ENCODE assay signal across 28 cellular contexts in genomic region chr16:78745491-78746019, GRCh38.
DNase-seq lines count a peak whose midpoint lies in the region; ATAC-seq and TF ChIP-seq lines count a peak whose summit lies in the region.
"Had no signal": no experiment of that assay in that cellular context is flagged by ENCODE, and none has a peak within 500 bp of the region (broad histone marks: within the 10 kb centered on the region; RNA-seq: fewer than 3 reads in every experiment).

No MANE protein-coding gene starts in this region.

- no peak overlapping the region for H3K27ac Mint-ChIP-seq in progenitor cell of endocrine pancreas
- H3K27ac Mint-ChIP-seq: T-helper 1 cell treated with Interleukin-12 subunit alpha and Interleukin-12 subunit beta and Interleukin-4 antibody, amounts not matched to agents 30 μg/mL and 1 μg/mL, for 36 hours had no signal

- H3K36me3 ChIP-seq in HEK293 (ENCODE audit: control insufficient read depth in 2 of 2, insufficient read depth in 1 of 2, low read length in 2 of 2) (no peaks in the 10 kb centered on the region), colonic mucosa (no peaks in the 10 kb centered on the region), mucosa of descending colon (ENCODE audit: low read depth) (no peaks in the 10 kb centered on the region), stomach (no peaks in the 10 kb centered on the region)
- H3K36me3 ChIP-seq: adrenal gland, prostate gland, suprapubic skin had no signal

- H3K9me3 Mint-ChIP-seq in progenitor cell of endocrine pancreas (ENCODE audit: low read depth) = no peaks in the 10 kb centered on the region
- H3K9me3 Mint-ChIP-seq: T-helper 1 cell treated with Interleukin-12 subunit alpha and Interleukin-12 subunit beta and Interleukin-4 antibody, amounts not matched to agents 30 μg/mL and 1 μg/mL, for 36 hours had no signal

- TF ChIP-seq EP300 in stomach (IDR thresholded peaks at IDR 0.05) = no peak

- POLR2A ChIA-PET in HEK293 (lab: Yijun Ruan, JAX) = no interaction called here

- no peaks in the 10 kb centered on the region for H3K27me3 Mint-ChIP-seq in progenitor cell of endocrine pancreas
- H3K27me3 Mint-ChIP-seq: activated naive CD4-positive, alpha-beta T cell treated with anti-CD3 and anti-CD28 coated beads, Interleukin-2, amount 10 ng/mL, durations not matched to agents 7 days and 5 days had no signal

- H3K4me1 ChIP-seq in HEK293 (ENCODE audit: control insufficient read depth, insufficient read depth, low read length) (peaks cover 17% of the 10 kb centered on the region), colonic mucosa (peaks cover 5% of the 10 kb centered on the region), mucosa of descending colon (ENCODE audit: low read depth) (peaks cover 38% of the 10 kb centered on the region), stomach (peaks cover 0 to 11% (median 6%) of the 10 kb centered on the region in 4 donors)
- H3K4me1 ChIP-seq: adrenal gland, body of pancreas had no signal

- no peak for TF ChIP-seq POLR2A in stomach (IDR thresholded peaks at IDR 0.05)

- intact Hi-C loops in colonic mucosa (cut with DNase I) = no loop called here
- intact Hi-C loops in mucosa of descending colon (cut with DNase I, micrococcal nuclease) = no loop called here
- intact Hi-C loops in stomach (cut with DNase I; ENCODE audit: low total_unique reads) = no loop called here

- H3K9ac ChIP-seq in colonic mucosa (ENCODE audit: low read depth in 2 of 2, low read length in 2 of 2) = peak overlapping the region in 1 of 2 donors; percentile 32
- H3K9ac ChIP-seq: SK-N-SH had no signal

- no peaks in the 10 kb centered on the region for H3K4me1 Mint-ChIP-seq in progenitor cell of endocrine pancreas (ENCODE audit: low read depth)

- H3K9me3 ChIP-seq in HEK293 (ENCODE audit: control insufficient read depth, insufficient read depth, low read depth, low read length) (no peaks in the 10 kb centered on the region), colonic mucosa (no peaks in the 10 kb centered on the region), mucosa of descending colon (no peaks in the 10 kb centered on the region), stomach (no peaks in the 10 kb centered on the region)
- H3K9me3 ChIP-seq: adrenal gland, body of pancreas, prostate gland, SK-N-SH, suprapubic skin had no signal

- CTCF ChIA-PET in HEK293 (lab: Yijun Ruan, JAX) = interaction anchor here (0.7 kb wide), 1 partner anchor 1778 kb away, joined by 3 read pairs; no protein-coding TSS in a partner anchor

- TF ChIP-seq CTCF in HEK293 (tag by site-specific recombination; IDR thresholded peaks at IDR 0.05) (no peak), colonic mucosa (IDR thresholded peaks at IDR 0.05) (no peak), mucosa of descending colon (IDR thresholded peaks at IDR 0.05) (no peak), stomach (IDR thresholded peaks at IDR 0.05) (no peak), progenitor cell of endocrine pancreas (IDR thresholded peaks at IDR 0.05; ENCODE audit: unreplicated experiment) (no peak)

- H3K27me3 ChIP-seq in colonic mucosa (no peaks in the 10 kb centered on the region), stomach (no peaks in the 10 kb centered on the region)
- H3K27me3 ChIP-seq: adrenal gland, body of pancreas, suprapubic skin had no signal

- WGBS in stomach, 5 donors = 48 to 79% (median 69%) methylated on average over 4 of the region's 4 CpGs

- H3K4me3 Mint-ChIP-seq in progenitor cell of endocrine pancreas (ENCODE audit: low read depth) = no peak overlapping the region
- H3K4me3 Mint-ChIP-seq: activated naive CD4-positive, alpha-beta T cell treated with anti-CD3 and anti-CD28 coated beads, Interleukin-2, amount 10 ng/mL, durations not matched to agents 7 days and 5 days; T-helper 1 cell treated with Interleukin-12 subunit alpha and Interleukin-12 subunit beta and Interleukin-4 antibody, amounts not matched to agents 30 μg/mL and 1 μg/mL, for 36 hours had no signal

- H3K27ac ChIP-seq in HEK293 (ENCODE audit: extremely low read depth, low read depth, low read length) = no peak overlapping the region
- peak overlapping the region; percentile 49 for H3K27ac ChIP-seq in colonic mucosa
- H3K27ac ChIP-seq in stomach = peak overlapping the region in 3 of 5 donors; percentile 25 to 50 (median 49)
- H3K27ac ChIP-seq: adrenal gland, body of pancreas, suprapubic skin had no signal

- no peak for DNase-seq in colonic mucosa
- DNase-seq in mucosa of descending colon = peak in 1 of 3 donors; percentile 56
- DNase-seq in stomach = no peak
- no peak for DNase-seq in NCI-H526 (lab: John Stamatoyannopoulos, UW)
- DNase-seq in globus pallidus (ENCODE audit: low spot score) = no peak
- no peak for DNase-seq in NCI-H1436 treated with DMSO at 0.1 percent for 48 hours (lab: John Stamatoyannopoulos, UW)
- no peak for DNase-seq in progenitor cell of endocrine pancreas (ENCODE audit: low spot score, unreplicated experiment)
- DNase-seq: activated CD4-positive, alpha-beta T cell treated with anti-CD3 and anti-CD28 coated beads, Interleukin-2, amount 50 U/mL, for 48 hours; activated CD4-positive, CD25-positive, alpha-beta regulatory T cell treated with anti-CD3 and anti-CD28 coated beads, Interleukin-2, amount 50 U/mL, for 72 hours; activated naive CD4-positive, alpha-beta T cell treated with anti-CD3 and anti-CD28 coated beads, Interleukin-2, amount 10 ng/mL, durations not matched to agents 7 days and 5 days; adrenal gland; body of pancreas; DMS 273 treated with DMSO at 0.1 percent for 48 hours; EL; mesendoderm; NCI-H1417; NCI-H2081; NCI-H69; nucleus accumbens; SK-N-SH; stimulated activated naive CD4-positive, alpha-beta T cell had no signal

- no peaks in the 10 kb centered on the region for H3K36me3 Mint-ChIP-seq in progenitor cell of endocrine pancreas (ENCODE audit: insufficient read depth)

- no peak overlapping the region for H3K4me3 ChIP-seq in HEK293 (ENCODE audit: low read depth, low read length)
- no peak overlapping the region for H3K4me3 ChIP-seq in colonic mucosa
- H3K4me3 ChIP-seq in mucosa of descending colon = no peak overlapping the region
- no peak overlapping the region for H3K4me3 ChIP-seq in stomach
- H3K4me3 ChIP-seq: adrenal gland, body of pancreas, prostate gland, suprapubic skin had no signal

- peak; percentile 24 for ATAC-seq in mucosa of descending colon
- ATAC-seq: body of pancreas, HepG2, left lobe of liver, Right ventricle myocardium inferior had no signal

TF ChIP-seq in HEK293, 187 proteins besides CTCF, POLR2A, EP300 and RAD21 (continues in another document):
- TF ChIP-seq ZFHX2 (tag by site-specific recombination; conservative IDR thresholded peaks at IDR 0.05) (peak; percentile 85), ZNF843 (tag by site-specific recombination; IDR thresholded peaks at IDR 0.05) (peak; percentile 64), PRDM4 (tag by site-specific recombination; IDR thresholded peaks at IDR 0.05) (peak; percentile 50; the same call in 1 of the 2 replicates), ELK4 (IDR thresholded peaks at IDR 0.05; ENCODE audit: borderline replicate concordance, low read depth, low read length) (no peak), OVOL3 (tag by site-specific recombination; IDR thresholded peaks at IDR 0.05) (0 out of 2 replicates have a peak, but pooled peaks have one; percentile 11), FEZF1 (tag by site-specific recombination; IDR thresholded peaks at IDR 0.05) (peak; percentile 29; the same call in 1 of the 2 replicates), GLIS2 (tag by site-specific recombination; IDR thresholded peaks at IDR 0.05) (no peak), ZBTB8A (tag by site-specific recombination; IDR thresholded peaks at IDR 0.05) (no peak), ZXDB (tag by site-specific recombination; IDR thresholded peaks at IDR 0.05) (peak; percentile 36), ZNF76 (tag by site-specific recombination; IDR thresholded peaks at IDR 0.05; ENCODE audit: borderline replicate concordance, low read depth) (no peak), ZNF654 (tag by site-specific recombination; IDR thresholded peaks at IDR 0.05; ENCODE audit: low read depth) (no peak), ZNF624 (tag by site-specific recombination; IDR thresholded peaks at IDR 0.05) (no peak), KLF10 (tag by site-specific recombination; IDR thresholded peaks at IDR 0.05) (0 out of 2 replicates have a peak, but pooled peaks have one; percentile 43), SP3 (tag by site-specific recombination; IDR thresholded peaks at IDR 0.05) (no peak), SP7 (tag by site-specific recombination; IDR thresholded peaks at IDR 0.05) (no peak)
